Comparison of ENCODE assay signal across 21 cellular contexts in genomic region chr1:201251851-201252430, GRCh38. TPM values are rescaled to one million over a fixed set of nuclear protein-coding genes. Genes with fewer than 3 reads are reported as not detected.
DNase-seq lines count a peak whose midpoint lies in the region; ATAC-seq lines count a peak whose summit lies in the region.
"Had no signal": no experiment of that assay in that cellular context is flagged by ENCODE, and none has a peak within 500 bp of the region (broad histone marks: within the 10 kb centered on the region; RNA-seq: fewer than 3 reads in every experiment).

No MANE protein-coding gene starts in this region.

- peaks cover 7% of the 10 kb centered on the region for H3K27me3 Mint-ChIP-seq in activated naive CD8-positive, alpha-beta T cell treated with anti-CD3 and anti-CD28 coated beads, Interleukin-2, amount 50 U/mL, for 24 hours
- peaks cover 3% of the 10 kb centered on the region for H3K27me3 Mint-ChIP-seq in activated naive CD8-positive, alpha-beta T cell treated with anti-CD3 and anti-CD28 coated beads for 36 hours
- no peaks in the 10 kb centered on the region for H3K27me3 Mint-ChIP-seq in activated T-helper 2 cell treated with anti-CD3 and anti-CD28 coated beads, Interferon-gamma antibody, Interleukin-2, Interleukin-4, amounts not matched to agents 10 μg/mL and 5 μg/mL and 100 μg/mL, durations not matched to agents 14 hours and 24 hours and 36 hours (ENCODE audit: low read depth)

- H3K4me3 Mint-ChIP-seq in activated naive CD8-positive, alpha-beta T cell treated with anti-CD3 and anti-CD28 coated beads, Interleukin-2, amount 50 U/mL, for 24 hours = no peak overlapping the region
- no peak overlapping the region for H3K4me3 Mint-ChIP-seq in activated naive CD8-positive, alpha-beta T cell treated with anti-CD3 and anti-CD28 coated beads for 36 hours
- no peak overlapping the region for H3K4me3 Mint-ChIP-seq in activated T-helper 2 cell treated with anti-CD3 and anti-CD28 coated beads, Interferon-gamma antibody, Interleukin-2, Interleukin-4, amounts not matched to agents 10 μg/mL and 5 μg/mL and 100 μg/mL, durations not matched to agents 14 hours and 24 hours and 36 hours (ENCODE audit: low read depth)
- H3K4me3 Mint-ChIP-seq: CD8-positive, alpha-beta memory T cell had no signal

- H3K27ac Mint-ChIP-seq in activated naive CD8-positive, alpha-beta T cell treated with anti-CD3 and anti-CD28 coated beads, Interleukin-2, amount 50 U/mL, for 24 hours = no peak overlapping the region
- no peak overlapping the region for H3K27ac Mint-ChIP-seq in activated naive CD8-positive, alpha-beta T cell treated with anti-CD3 and anti-CD28 coated beads for 36 hours
- H3K27ac Mint-ChIP-seq in activated T-helper 2 cell treated with anti-CD3 and anti-CD28 coated beads, Interferon-gamma antibody, Interleukin-2, Interleukin-4, amounts not matched to agents 10 μg/mL and 5 μg/mL and 100 μg/mL, durations not matched to agents 14 hours and 24 hours and 36 hours = no peak overlapping the region

- peak; percentile 17 for ATAC-seq in activated naive CD8-positive, alpha-beta T cell treated with anti-CD3 and anti-CD28 coated beads, Interleukin-2, amount 50 U/mL, for 24 hours
- ATAC-seq in GM21737 (IDR thresholded peaks at IDR 0.05; ENCODE audit: unreplicated experiment) (no peak), HG02623 (IDR thresholded peaks at IDR 0.05; ENCODE audit: unreplicated experiment) (no peak)
- ATAC-seq in stimulated activated naive CD8-positive, alpha-beta T cell treated with anti-CD3 and anti-CD28 coated beads, Interleukin-15, Interleukin-2, amounts not matched to agents 100 U/mL and 50 U/mL, for 24 hours = no peak
- ATAC-seq: HepG2, K562 had no signal

- no peak for DNase-seq in activated naive CD8-positive, alpha-beta T cell treated with anti-CD3 and anti-CD28 coated beads, Interleukin-2, amount 50 U/mL, for 24 hours
- no peak for DNase-seq in activated naive CD8-positive, alpha-beta T cell treated with anti-CD3 and anti-CD28 coated beads for 36 hours
- peak; percentile 6 for DNase-seq in activated T-helper 2 cell treated with anti-CD3 and anti-CD28 coated beads, Interferon-gamma antibody, Interleukin-2, Interleukin-4, amounts not matched to agents 10 μg/mL and 5 μg/mL and 100 μg/mL, durations not matched to agents 14 hours and 24 hours and 36 hours (ENCODE audit: low spot score)
- DNase-seq in mesenteric fat pad (ENCODE audit: low spot score) = peak; percentile 84
- DNase-seq in stimulated activated naive CD8-positive, alpha-beta T cell treated with anti-CD3 and anti-CD28 coated beads, Interleukin-15, Interleukin-2, amounts not matched to agents 100 U/mL and 50 U/mL, for 24 hours = no peak
- DNase-seq: Calu3; CD8-positive, alpha-beta memory T cell; MG63; NCI-H1048; NCI-H1417 treated with DMSO at 0.1 percent for 48 hours; NCI-H187; NCI-H446 treated with DMSO at 0.1 percent for 48 hours; NCI-H526 treated with DMSO at 0.1 percent for 48 hours; Right ventricle myocardium superior had no signal

- no peaks in the 10 kb centered on the region for H3K9me3 Mint-ChIP-seq in activated naive CD8-positive, alpha-beta T cell treated with anti-CD3 and anti-CD28 coated beads, Interleukin-2, amount 50 U/mL, for 24 hours
- H3K9me3 Mint-ChIP-seq in activated naive CD8-positive, alpha-beta T cell treated with anti-CD3 and anti-CD28 coated beads for 36 hours = no peaks in the 10 kb centered on the region
- no peaks in the 10 kb centered on the region for H3K9me3 Mint-ChIP-seq in activated T-helper 2 cell treated with anti-CD3 and anti-CD28 coated beads, Interferon-gamma antibody, Interleukin-2, Interleukin-4, amounts not matched to agents 10 μg/mL and 5 μg/mL and 100 μg/mL, durations not matched to agents 14 hours and 24 hours and 36 hours
- H3K9me3 Mint-ChIP-seq: CD8-positive, alpha-beta memory T cell had no signal

- intact Hi-C loops in activated T-helper 2 cell treated with anti-CD3 and anti-CD28 coated beads, Interferon-gamma antibody, Interleukin-2, Interleukin-4, amounts not matched to agents 10 μg/mL and 5 μg/mL and 100 μg/mL, durations not matched to agents 14 hours and 24 hours and 36 hours (cut with micrococcal nuclease) = no loop called here

- H3K36me3 Mint-ChIP-seq in activated naive CD8-positive, alpha-beta T cell treated with anti-CD3 and anti-CD28 coated beads, Interleukin-2, amount 50 U/mL, for 24 hours (ENCODE audit: low read depth) = no peaks in the 10 kb centered on the region
- no peaks in the 10 kb centered on the region for H3K36me3 Mint-ChIP-seq in activated naive CD8-positive, alpha-beta T cell treated with anti-CD3 and anti-CD28 coated beads for 36 hours
- no peaks in the 10 kb centered on the region for H3K36me3 Mint-ChIP-seq in activated T-helper 2 cell treated with anti-CD3 and anti-CD28 coated beads, Interferon-gamma antibody, Interleukin-2, Interleukin-4, amounts not matched to agents 10 μg/mL and 5 μg/mL and 100 μg/mL, durations not matched to agents 14 hours and 24 hours and 36 hours (ENCODE audit: low read depth)
- H3K36me3 Mint-ChIP-seq: CD8-positive, alpha-beta memory T cell had no signal

- H3K4me1 Mint-ChIP-seq in activated naive CD8-positive, alpha-beta T cell treated with anti-CD3 and anti-CD28 coated beads, Interleukin-2, amount 50 U/mL, for 24 hours = no peaks in the 10 kb centered on the region
- no peaks in the 10 kb centered on the region for H3K4me1 Mint-ChIP-seq in activated naive CD8-positive, alpha-beta T cell treated with anti-CD3 and anti-CD28 coated beads for 36 hours
- H3K4me1 Mint-ChIP-seq in activated T-helper 2 cell treated with anti-CD3 and anti-CD28 coated beads, Interferon-gamma antibody, Interleukin-2, Interleukin-4, amounts not matched to agents 10 μg/mL and 5 μg/mL and 100 μg/mL, durations not matched to agents 14 hours and 24 hours and 36 hours (ENCODE audit: low read depth) = no peaks in the 10 kb centered on the region
- H3K4me1 Mint-ChIP-seq: CD8-positive, alpha-beta memory T cell had no signal

RNA-seq across cellular contexts. Expression of gene PKP1, which starts 31.4 kb away (rescaled TPM):
- total RNA-seq in activated naive CD8-positive, alpha-beta T cell treated with anti-CD3 and anti-CD28 coated beads for 36 hours = under 1 TPM; 0.04 to 0.06 TPM
- total RNA-seq in activated T-helper 2 cell treated with anti-CD3 and anti-CD28 coated beads, Interferon-gamma antibody, Interleukin-2, Interleukin-4, amounts not matched to agents 10 μg/mL and 5 μg/mL and 100 μg/mL, durations not matched to agents 14 hours and 24 hours and 36 hours = not detected in 2 replicates
- 11.5 TPM for total RNA-seq in mesenteric fat pad
- total RNA-seq: CD8-positive, alpha-beta memory T cell; H4; HepG2; K562; LHCN-M2; SK-MEL-5 had no signal

Comparison
In these comparisons a context has a peak if more than half of its experiments do, and no peak if none do; other contexts are left out.
1. DNase-seq: peak in activated T-helper 2 cell treated with anti-CD3 and anti-CD28 coated beads, Interferon-gamma antibody, Interleukin-2, Interleukin-4, amounts not matched to agents 10 μg/mL and 5 μg/mL and 100 μg/mL, durations not matched to agents 14 hours and 24 hours and 36 hours (single experiment) and mesenteric fat pad (single experiment); none in activated naive CD8-positive, alpha-beta T cell treated with anti-CD3 and anti-CD28 coated beads, Interleukin-2, amount 50 U/mL, for 24 hours (single experiment), activated naive CD8-positive, alpha-beta T cell treated with anti-CD3 and anti-CD28 coated beads for 36 hours (single experiment) and stimulated activated naive CD8-positive, alpha-beta T cell treated with anti-CD3 and anti-CD28 coated beads, Interleukin-15, Interleukin-2, amounts not matched to agents 100 U/mL and 50 U/mL, for 24 hours (single experiment).
2. RNA of gene PKP1, which starts 31.4 kb away (total RNA-seq): 11.5 TPM in mesenteric fat pad (single experiment); 0.04 to 0.06 TPM in activated naive CD8-positive, alpha-beta T cell treated with anti-CD3 and anti-CD28 coated beads for 36 hours and not detected in activated T-helper 2 cell treated with anti-CD3 and anti-CD28 coated beads, Interferon-gamma antibody, Interleukin-2, Interleukin-4, amounts not matched to agents 10 μg/mL and 5 μg/mL and 100 μg/mL, durations not matched to agents 14 hours and 24 hours and 36 hours; every median in the first group is over 10 times any median in the second.